In the genomic region with DNA sequence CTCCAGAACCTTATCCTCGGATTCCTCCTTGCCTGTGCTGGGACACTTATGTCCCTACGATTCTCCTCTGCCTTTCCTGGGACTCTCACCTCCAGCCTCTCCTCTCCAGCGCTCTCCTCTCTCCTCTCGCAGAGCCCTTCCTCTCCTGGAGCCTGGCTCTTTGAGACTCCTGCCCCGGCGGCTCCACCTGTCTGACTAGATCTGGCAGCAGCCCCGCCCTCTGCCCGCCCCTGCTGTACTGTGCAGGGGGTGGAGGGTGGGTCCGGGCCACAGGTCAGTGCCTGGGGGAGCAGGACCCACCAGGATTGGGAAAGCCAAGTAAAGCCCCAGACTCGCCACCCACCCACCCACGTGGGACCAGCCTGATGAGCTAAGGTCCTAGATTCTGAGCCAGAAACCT, we compare ENCODE assay signal across 8 cellular contexts.
A peak's percentile ranks its signal among the peaks of the same experiment; 100 is the strongest.
DNase-seq lines count a peak whose midpoint lies in the region; ATAC-seq and TF ChIP-seq lines count a peak whose summit lies in the region.

No MANE protein-coding gene starts in this region.

- peaks cover 36% of the 10 kb centered on the region for H3K36me3 ChIP-seq in muscle layer of colon (ENCODE audit: insufficient read depth, low read length)

- DNase-seq in LNCaP clone FGC (ENCODE audit: low read depth) (no peak), activated gamma-delta T cell (lab: John Stamatoyannopoulos, UW) (no peak), NCI-H774 (lab: John Stamatoyannopoulos, UW) (no peak), NCI-H1105 (lab: John Stamatoyannopoulos, UW) (no peak)

- H3K9me3 ChIP-seq in muscle layer of colon (ENCODE audit: low read length), result no peaks in the 10 kb centered on the region

- no peak for ATAC-seq in HG02610 (IDR thresholded peaks at IDR 0.05; ENCODE audit: unreplicated experiment)

- H3K9ac ChIP-seq in muscle layer of colon (ENCODE audit: low read length), result no peak overlapping the region

- TF ChIP-seq CTCF in C4-2B (conservative IDR thresholded peaks at IDR 0.05), result no peak
- TF ChIP-seq CTCF in LNCaP clone FGC (IDR thresholded peaks at IDR 0.05; ENCODE audit: control insufficient read depth, extremely low read depth, insufficient read depth), result no peak

- H3K27ac ChIP-seq in C4-2B (peak overlapping the region; percentile 97), cingulate gyrus (ENCODE audit: low read depth, low read length) (peak overlapping the region; percentile 89), muscle layer of colon (ENCODE audit: low read depth, low read length) (peak overlapping the region; percentile 75)

- H3K27me3 ChIP-seq in muscle layer of colon (ENCODE audit: control insufficient read depth in 1 of 2, insufficient read depth in 2 of 2, low read length in 2 of 2), result no peaks in the 10 kb centered on the region

- H3K4me3 ChIP-seq in LNCaP clone FGC (ENCODE audit: low read depth, low read length) (peak overlapping the region; percentile 84), muscle layer of colon (ENCODE audit: low read depth in 1 of 2, low read length in 2 of 2) (no peak overlapping the region)

- H3K4me1 ChIP-seq in muscle layer of colon (ENCODE audit: insufficient read depth, low read length), result peaks cover 11% of the 10 kb centered on the region
